30 cellular contexts compared by ENCODE assay signal in the genomic region with DNA sequence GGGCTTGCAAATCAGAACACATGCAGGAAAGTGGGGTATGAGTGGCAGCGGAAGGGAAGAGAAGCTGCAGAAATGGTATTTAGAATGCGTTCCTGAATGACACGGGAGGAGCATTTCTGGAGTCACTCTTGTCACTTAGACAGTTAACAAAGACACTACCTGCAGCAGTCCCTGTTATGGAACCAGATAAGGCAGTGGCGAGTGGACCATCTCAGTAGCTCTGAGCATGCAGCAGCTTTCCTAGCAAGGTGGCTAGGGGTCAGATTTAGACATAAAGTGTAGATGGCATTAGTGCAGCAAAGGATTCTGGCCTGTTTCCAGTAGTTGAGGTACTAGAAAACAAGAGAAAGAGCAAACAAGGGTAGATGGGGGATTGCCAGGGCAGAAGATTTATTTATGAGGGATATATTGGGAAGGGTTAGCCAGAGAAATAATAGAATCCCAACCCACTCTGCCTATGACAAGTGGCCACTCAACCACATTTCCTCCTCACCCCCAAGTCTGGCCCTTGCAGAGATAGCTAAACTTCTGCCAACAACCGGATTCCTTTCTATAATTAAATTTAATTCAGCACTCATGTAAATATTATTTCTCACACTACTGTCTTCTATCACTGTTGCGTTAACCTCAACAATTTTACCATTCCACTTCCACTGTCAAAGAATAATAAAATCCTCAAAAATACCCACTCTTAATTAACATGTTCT.
DNase-seq lines count a peak whose midpoint lies in the region; ATAC-seq and TF ChIP-seq lines count a peak whose summit lies in the region.
"Had no signal": no experiment of that assay in that cellular context is flagged by ENCODE, and none has a peak within 500 bp of the region (broad histone marks: within the 10 kb centered on the region; RNA-seq: fewer than 3 reads in every experiment).

No MANE protein-coding gene starts in this region.

- in situ Hi-C loops in GM13977 (cut with MboI; ENCODE audit: low pct_unique_long_range_greater_than_20kb, low sequenced_read_pairs, unreplicated experiment), result no loop called here

- POLR2A ChIA-PET in WTC11 (lab: Charles Lee), result no interaction called here

- no peaks in the 10 kb centered on the region for H3K9me3 Mint-ChIP-seq in WTC11
- H3K9me3 Mint-ChIP-seq: activated T-cell treated with anti-CD3 and anti-CD28 coated beads, Interleukin-2, amount 50 U/mL, for 4 hours; effector memory CD8-positive, alpha-beta T cell; H9 had no signal

- no peaks in the 10 kb centered on the region for H3K36me3 ChIP-seq in left lung
- H3K36me3 ChIP-seq: adrenal gland; BLaER1 treated with 17β-estradiol and CSF1 and Interleukin-3, amounts not matched to agents 10 nM and 100 nM; brain microvascular endothelial cell; esophagus muscularis mucosa; lower lobe of right lung; upper lobe of right lung had no signal

- peak overlapping the region; percentile 1; the same call in 1 of the 2 replicates for H3K27ac Mint-ChIP-seq in WTC11
- H3K27ac Mint-ChIP-seq: effector memory CD8-positive, alpha-beta T cell; H9; T-helper 17 cell had no signal

- H3K4me3 Mint-ChIP-seq in WTC11, result no peak overlapping the region
- H3K4me3 Mint-ChIP-seq: activated T-cell treated with anti-CD3 and anti-CD28 coated beads, Interleukin-2, amount 50 U/mL, for 4 hours; effector memory CD8-positive, alpha-beta T cell; H9; T-helper 17 cell had no signal

- DNase-seq in DMS79 (lab: John Stamatoyannopoulos, UW) (peak; percentile 21), NCI-H1105 (lab: John Stamatoyannopoulos, UW) (peak; percentile 40), WTC11 (ENCODE audit: low spot score) (no peak), left lung (no peak), GM13977 (ENCODE audit: low spot score) (no peak), iPS-NIHi11 (ENCODE audit: low spot score) (no peak)
- DNase-seq in stimulated activated CD4-positive, alpha-beta T cell treated with anti-CD3 and anti-CD28 coated beads, Interleukin-2, amount 100 ng/mL, for 24 hours, result no peak
- DNase-seq: activated CD4-positive, alpha-beta T cell treated with anti-CD3 and anti-CD28 coated beads for 48 hours; activated naive CD4-positive, alpha-beta T cell; activated T-cell treated with anti-CD3 and anti-CD28 coated beads, Interleukin-2, amount 50 U/mL, for 4 hours; adrenal gland; brain microvascular endothelial cell; COR-L47; effector memory CD8-positive, alpha-beta T cell; foreskin melanocyte; H9; hippocampal formation; lower lobe of right lung; NCI-H510A; substantia nigra; T-helper 17 cell; upper lobe of right lung had no signal

- no peaks in the 10 kb centered on the region for H3K9me3 ChIP-seq in left lung
- H3K9me3 ChIP-seq: adrenal gland; BLaER1 treated with 17β-estradiol and CSF1 and Interleukin-3, amounts not matched to agents 10 nM and 100 nM; esophagus muscularis mucosa; lower lobe of right lung; upper lobe of right lung had no signal

- H3K4me1 ChIP-seq in left lung, result peaks cover 0 to 6% of the 10 kb centered on the region in 2 donors

- peaks cover 42% of the 10 kb centered on the region for H3K4me1 Mint-ChIP-seq in WTC11

- no peak for ATAC-seq in WTC11
- ATAC-seq in left lung, result peak; percentile 33
- no peak for ATAC-seq in HG03457 (IDR thresholded peaks at IDR 0.05; ENCODE audit: unreplicated experiment)
- ATAC-seq: activated T-cell treated with anti-CD3 and anti-CD28 coated beads, Interleukin-2, amount 50 U/mL, for 4 hours; effector memory CD8-positive, alpha-beta T cell; GM12878; lower lobe of right lung; Panc1; T-helper 17 cell had no signal

- no peaks in the 10 kb centered on the region for H3K36me3 Mint-ChIP-seq in WTC11

- H3K27ac ChIP-seq in left lung, result no peak overlapping the region
- H3K27ac ChIP-seq: adrenal gland; BLaER1 treated with 17β-estradiol and CSF1 and Interleukin-3, amounts not matched to agents 10 nM and 100 nM; brain microvascular endothelial cell; coronary artery; esophagus muscularis mucosa; HL-60; lower lobe of right lung; upper lobe of right lung had no signal

- TF ChIP-seq CTCF in WTC11 (IDR thresholded peaks at IDR 0.05) (no peak), left lung (IDR thresholded peaks at IDR 0.05) (no peak), GM13977 (IDR thresholded peaks at IDR 0.05; ENCODE audit: extremely low read depth, insufficient read depth, missing control alignments) (no peak)

- CTCF ChIA-PET in WTC11 (lab: Charles Lee), result interaction anchor here (1.1 kb wide), 1 partner anchor 182 kb away, joined by 3 read pairs; no protein-coding TSS in a partner anchor

- no peaks in the 10 kb centered on the region for H3K27me3 Mint-ChIP-seq in WTC11 (ENCODE audit: low read depth)
- H3K27me3 Mint-ChIP-seq: T-helper 17 cell had no signal

- H3K27me3 ChIP-seq in left lung, result no peaks in the 10 kb centered on the region
- H3K27me3 ChIP-seq: adrenal gland; BLaER1 treated with 17β-estradiol and CSF1 and Interleukin-3, amounts not matched to agents 10 nM and 100 nM; brain microvascular endothelial cell; esophagus muscularis mucosa; upper lobe of right lung had no signal

- H3K4me3 ChIP-seq in left lung, result no peak overlapping the region
- H3K4me3 ChIP-seq: adrenal gland; BLaER1 treated with 17β-estradiol and CSF1 and Interleukin-3, amounts not matched to agents 10 nM and 100 nM; coronary artery; esophagus muscularis mucosa; GM12878; lower lobe of right lung; smooth muscle cell; upper lobe of right lung had no signal

- intact Hi-C loops in left lung (cut with DNase I), result no loop called here

TF ChIP-seq in WTC11, 78 proteins besides CTCF, POLR2A, EP300 and RAD21 (continues in another document):
- TF ChIP-seq, protein P1, sequence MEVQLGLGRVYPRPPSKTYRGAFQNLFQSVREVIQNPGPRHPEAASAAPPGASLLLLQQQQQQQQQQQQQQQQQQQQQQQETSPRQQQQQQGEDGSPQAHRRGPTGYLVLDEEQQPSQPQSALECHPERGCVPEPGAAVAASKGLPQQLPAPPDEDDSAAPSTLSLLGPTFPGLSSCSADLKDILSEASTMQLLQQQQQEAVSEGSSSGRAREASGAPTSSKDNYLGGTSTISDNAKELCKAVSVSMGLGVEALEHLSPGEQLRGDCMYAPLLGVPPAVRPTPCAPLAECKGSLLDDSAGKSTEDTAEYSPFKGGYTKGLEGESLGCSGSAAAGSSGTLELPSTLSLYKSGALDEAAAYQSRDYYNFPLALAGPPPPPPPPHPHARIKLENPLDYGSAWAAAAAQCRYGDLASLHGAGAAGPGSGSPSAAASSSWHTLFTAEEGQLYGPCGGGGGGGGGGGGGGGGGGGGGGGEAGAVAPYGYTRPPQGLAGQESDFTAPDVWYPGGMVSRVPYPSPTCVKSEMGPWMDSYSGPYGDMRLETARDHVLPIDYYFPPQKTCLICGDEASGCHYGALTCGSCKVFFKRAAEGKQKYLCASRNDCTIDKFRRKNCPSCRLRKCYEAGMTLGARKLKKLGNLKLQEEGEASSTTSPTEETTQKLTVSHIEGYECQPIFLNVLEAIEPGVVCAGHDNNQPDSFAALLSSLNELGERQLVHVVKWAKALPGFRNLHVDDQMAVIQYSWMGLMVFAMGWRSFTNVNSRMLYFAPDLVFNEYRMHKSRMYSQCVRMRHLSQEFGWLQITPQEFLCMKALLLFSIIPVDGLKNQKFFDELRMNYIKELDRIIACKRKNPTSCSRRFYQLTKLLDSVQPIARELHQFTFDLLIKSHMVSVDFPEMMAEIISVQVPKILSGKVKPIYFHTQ (CRISPR knock-in tag; IDR thresholded peaks at IDR 0.05), result no peak
- TF ChIP-seq, protein P2, sequence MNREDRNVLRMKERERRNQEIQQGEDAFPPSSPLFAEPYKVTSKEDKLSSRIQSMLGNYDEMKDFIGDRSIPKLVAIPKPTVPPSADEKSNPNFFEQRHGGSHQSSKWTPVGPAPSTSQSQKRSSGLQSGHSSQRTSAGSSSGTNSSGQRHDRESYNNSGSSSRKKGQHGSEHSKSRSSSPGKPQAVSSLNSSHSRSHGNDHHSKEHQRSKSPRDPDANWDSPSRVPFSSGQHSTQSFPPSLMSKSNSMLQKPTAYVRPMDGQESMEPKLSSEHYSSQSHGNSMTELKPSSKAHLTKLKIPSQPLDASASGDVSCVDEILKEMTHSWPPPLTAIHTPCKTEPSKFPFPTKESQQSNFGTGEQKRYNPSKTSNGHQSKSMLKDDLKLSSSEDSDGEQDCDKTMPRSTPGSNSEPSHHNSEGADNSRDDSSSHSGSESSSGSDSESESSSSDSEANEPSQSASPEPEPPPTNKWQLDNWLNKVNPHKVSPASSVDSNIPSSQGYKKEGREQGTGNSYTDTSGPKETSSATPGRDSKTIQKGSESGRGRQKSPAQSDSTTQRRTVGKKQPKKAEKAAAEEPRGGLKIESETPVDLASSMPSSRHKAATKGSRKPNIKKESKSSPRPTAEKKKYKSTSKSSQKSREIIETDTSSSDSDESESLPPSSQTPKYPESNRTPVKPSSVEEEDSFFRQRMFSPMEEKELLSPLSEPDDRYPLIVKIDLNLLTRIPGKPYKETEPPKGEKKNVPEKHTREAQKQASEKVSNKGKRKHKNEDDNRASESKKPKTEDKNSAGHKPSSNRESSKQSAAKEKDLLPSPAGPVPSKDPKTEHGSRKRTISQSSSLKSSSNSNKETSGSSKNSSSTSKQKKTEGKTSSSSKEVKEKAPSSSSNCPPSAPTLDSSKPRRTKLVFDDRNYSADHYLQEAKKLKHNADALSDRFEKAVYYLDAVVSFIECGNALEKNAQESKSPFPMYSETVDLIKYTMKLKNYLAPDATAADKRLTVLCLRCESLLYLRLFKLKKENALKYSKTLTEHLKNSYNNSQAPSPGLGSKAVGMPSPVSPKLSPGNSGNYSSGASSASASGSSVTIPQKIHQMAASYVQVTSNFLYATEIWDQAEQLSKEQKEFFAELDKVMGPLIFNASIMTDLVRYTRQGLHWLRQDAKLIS (CRISPR knock-in tag; IDR thresholded peaks at IDR 0.05; ENCODE audit: borderline replicate concordance), result no peak
- TF ChIP-seq ZNF671 (CRISPR knock-in tag; IDR thresholded peaks at IDR 0.05), result no peak

Comparison
In these comparisons a context has a peak if more than half of its experiments do, and no peak if none do; other contexts are left out.
1. DNase-seq: peak in DMS79 (single experiment) and NCI-H1105 (single experiment); none in WTC11 (single experiment), left lung (0 of 2), GM13977 (single experiment), iPS-NIHi11 (single experiment) and stimulated activated CD4-positive, alpha-beta T cell treated with anti-CD3 and anti-CD28 coated beads, Interleukin-2, amount 100 ng/mL, for 24 hours (0 of 2).